8 cellular contexts compared by ENCODE assay signal in the genomic region with DNA sequence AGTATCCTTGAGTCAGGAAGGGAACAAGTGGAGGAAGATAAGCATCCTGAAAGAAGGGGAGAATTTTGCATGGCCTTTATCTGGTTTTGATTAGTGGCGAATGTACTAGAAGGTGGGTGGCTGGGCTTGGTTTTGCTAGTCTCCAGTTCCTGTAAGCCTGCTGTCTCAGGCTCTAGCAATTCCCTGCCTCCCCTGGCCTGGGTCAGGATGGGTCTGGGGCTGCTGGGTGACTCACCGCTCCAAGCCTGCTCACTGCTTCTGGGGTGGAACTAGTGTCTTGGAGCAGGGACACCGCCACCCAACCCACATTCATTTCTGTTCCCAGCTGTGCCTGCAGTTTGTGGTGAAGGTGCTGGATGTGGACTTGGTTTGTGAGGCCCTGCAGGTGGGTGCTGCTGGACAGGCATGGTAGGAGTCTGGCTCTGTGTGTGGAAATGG. TPM values are rescaled to one million over a fixed set of nuclear protein-coding genes. Genes with fewer than 3 reads are reported as not detected.
DNase-seq lines count a peak whose midpoint lies in the region; ATAC-seq and TF ChIP-seq lines count a peak whose summit lies in the region.

No MANE protein-coding gene starts in this region.

- H3K9me3 ChIP-seq in skeletal muscle tissue (ENCODE audit: control insufficient read depth in 3 of 3, low read length in 3 of 3): no peaks in the 10 kb centered on the region

- H3K4me1 ChIP-seq in skeletal muscle tissue (ENCODE audit: control insufficient read depth in 3 of 3, insufficient read depth in 3 of 3, low read length in 3 of 3): peaks cover 51 to 68% (median 62%) of the 10 kb centered on the region in 3 donors

- POLR2A ChIA-PET in activated CD8-positive, alpha-beta T cell treated with anti-CD3 and anti-CD28 coated beads for 36 hours (lab: Charles Lee): interaction anchor here (1.1 to 12.0 kb wide), 8 partner anchors 8 to 89 kb away, joined by 4 to 214 read pairs (median 63); partner anchors contain the start of genes BEST4, PLK3, RNU5D-1 and RPS8

- CTCF ChIA-PET in activated CD8-positive, alpha-beta T cell treated with anti-CD3 and anti-CD28 coated beads for 36 hours (lab: Charles Lee): interaction anchor here (0.9 to 4.4 kb wide), 3 partner anchors 13 to 26 kb away, joined by 3 to 51 read pairs (median 3); partner anchors contain the start of gene PLK3

- no peak for ATAC-seq in activated CD8-positive, alpha-beta T cell treated with anti-CD3 and anti-CD28 coated beads for 36 hours
- ATAC-seq in HG02981 (IDR thresholded peaks at IDR 0.05; ENCODE audit: unreplicated experiment) (no peak), HG02759 (IDR thresholded peaks at IDR 0.05; ENCODE audit: unreplicated experiment) (no peak), GM18868 (IDR thresholded peaks at IDR 0.05; ENCODE audit: unreplicated experiment) (no peak)

- H3K27ac Mint-ChIP-seq in activated CD8-positive, alpha-beta T cell treated with anti-CD3 and anti-CD28 coated beads for 36 hours: peak overlapping the region; percentile 99

- no peaks in the 10 kb centered on the region for H3K27me3 Mint-ChIP-seq in activated CD8-positive, alpha-beta T cell treated with anti-CD3 and anti-CD28 coated beads for 36 hours

- H3K9ac ChIP-seq in skeletal muscle tissue (ENCODE audit: low read depth in 1 of 3, low read length in 3 of 3): no peak overlapping the region

- no peak for TF ChIP-seq CTCF in activated CD8-positive, alpha-beta T cell treated with anti-CD3 and anti-CD28 coated beads for 36 hours (IDR thresholded peaks at IDR 0.05)

- no peaks in the 10 kb centered on the region for H3K27me3 ChIP-seq in skeletal muscle tissue (ENCODE audit: control insufficient read depth in 3 of 3, insufficient read depth in 3 of 3, low read length in 3 of 3)

- peak overlapping the region; percentile 98 for H3K27ac ChIP-seq in skeletal muscle tissue (ENCODE audit: low read depth, low read length)

- no peak overlapping the region for H3K4me3 ChIP-seq in skeletal muscle tissue (ENCODE audit: low read length in 3 of 3)

- peaks cover 0 to 8% (median 2%) of the 10 kb centered on the region in 3 donors for H3K36me3 ChIP-seq in skeletal muscle tissue (ENCODE audit: control insufficient read depth in 3 of 3, insufficient read depth in 3 of 3, low read length in 3 of 3)

- intact Hi-C loops in activated CD8-positive, alpha-beta T cell treated with anti-CD3 and anti-CD28 coated beads for 36 hours (cut with micrococcal nuclease): no loop called here

- H3K4me3 Mint-ChIP-seq in activated CD8-positive, alpha-beta T cell treated with anti-CD3 and anti-CD28 coated beads for 36 hours: peak overlapping the region; percentile 55

- no peaks in the 10 kb centered on the region for H3K9me3 Mint-ChIP-seq in activated CD8-positive, alpha-beta T cell treated with anti-CD3 and anti-CD28 coated beads for 36 hours

- H3K36me3 Mint-ChIP-seq in activated CD8-positive, alpha-beta T cell treated with anti-CD3 and anti-CD28 coated beads for 36 hours (ENCODE audit: low read depth): peaks cover 28% of the 10 kb centered on the region

- DNase-seq in GM03348 (ENCODE audit: low spot score) (peak; percentile 75), glomerular visceral epithelial cell (ENCODE audit: extremely low spot score) (peak; percentile 76), NCI-H1092 (lab: John Stamatoyannopoulos, UW) (no peak)
- peak; percentile 22 for DNase-seq in activated CD8-positive, alpha-beta T cell treated with anti-CD3 and anti-CD28 coated beads for 36 hours

- peaks cover 68% of the 10 kb centered on the region for H3K4me1 Mint-ChIP-seq in activated CD8-positive, alpha-beta T cell treated with anti-CD3 and anti-CD28 coated beads for 36 hours (ENCODE audit: low read depth)

RNA-seq across cellular contexts. Expression of gene BTBD19, which starts 3.4 kb away (rescaled TPM):
- 1 to 10 TPM; 4.8 to 5.6 TPM for total RNA-seq in activated CD8-positive, alpha-beta T cell treated with anti-CD3 and anti-CD28 coated beads for 36 hours
- 5.7 TPM for total RNA-seq in skeletal muscle tissue

RNA-seq across cellular contexts. Expression of gene DYNLT4, which starts 4.6 kb away (rescaled TPM):
- total RNA-seq in activated CD8-positive, alpha-beta T cell treated with anti-CD3 and anti-CD28 coated beads for 36 hours: 1 to 10 TPM in 1 of 2 experiments, under 1 TPM in 1; 0.36 to 1.1 TPM
- total RNA-seq in skeletal muscle tissue: not detected

RNA-seq across cellular contexts. Expression of gene PLK3, which starts 11.6 kb away (rescaled TPM):
- total RNA-seq in activated CD8-positive, alpha-beta T cell treated with anti-CD3 and anti-CD28 coated beads for 36 hours: 10 to 100 TPM; 36.4 to 36.6 TPM
- total RNA-seq in skeletal muscle tissue: 6.8 TPM

RNA-seq across cellular contexts. Expression of gene BEST4, which starts 23.8 kb away (rescaled TPM):
- 1 to 10 TPM in 1 of 2 experiments, under 1 TPM in 1; 0.87 to 1.0 TPM for total RNA-seq in activated CD8-positive, alpha-beta T cell treated with anti-CD3 and anti-CD28 coated beads for 36 hours
- total RNA-seq in skeletal muscle tissue: not detected

RNA-seq across cellular contexts. Expression of gene PTCH2, which starts 31.3 kb away (rescaled TPM):
- under 1 TPM; 0.13 to 0.97 TPM for total RNA-seq in activated CD8-positive, alpha-beta T cell treated with anti-CD3 and anti-CD28 coated beads for 36 hours
- 1.6 TPM for total RNA-seq in skeletal muscle tissue
